Comparison of ENCODE assay signal across 23 cellular contexts in genomic region chr17:69356625-69357024, GRCh38.
"Had no signal": no experiment of that assay in that cellular context is flagged by ENCODE, and none has a peak within 500 bp of the region (broad histone marks: within the 10 kb centered on the region; RNA-seq: fewer than 3 reads in every experiment).

No MANE protein-coding gene starts in this region.

- H3K4me3 Mint-ChIP-seq: mesothelial cell of epicardium had no signal

- H3K27ac ChIP-seq: coronary artery, dorsolateral prefrontal cortex, esophagus muscularis mucosa, foreskin keratinocyte, heart right ventricle, left lung, lower lobe of right lung had no signal

- H3K27me3 ChIP-seq: dorsolateral prefrontal cortex, esophagus muscularis mucosa, foreskin keratinocyte had no signal

- H3K36me3 ChIP-seq: esophagus muscularis mucosa, heart right ventricle, left lung, lower lobe of right lung had no signal

- H3K9me3 ChIP-seq: esophagus muscularis mucosa, heart right ventricle, left lung, lower lobe of right lung, mucosa of descending colon had no signal

- FAIRE-seq: colon, endothelial cell of umbilical vein, frontal cortex, islet of Langerhans, keratinocyte had no signal

- H3K4me1 ChIP-seq: esophagus muscularis mucosa, foreskin keratinocyte, heart right ventricle, left lung, lower lobe of right lung had no signal

- H3K4me1 Mint-ChIP-seq: mesothelial cell of epicardium had no signal

- H3K9me3 Mint-ChIP-seq: mesothelial cell of epicardium had no signal

- ATAC-seq: foreskin keratinocyte, heart right ventricle, left cardiac atrium, left lung, left ventricle myocardium superior, lower lobe of right lung, mucosa of descending colon had no signal

- H3K36me3 Mint-ChIP-seq: mesothelial cell of epicardium had no signal

- DNase-seq: dermis blood vessel endothelial cell; dorsolateral prefrontal cortex; effector CD4-positive, alpha-beta T cell; effector memory CD4-positive, alpha-beta T cell; foreskin keratinocyte; glutamatergic neuron; head of caudate nucleus; heart right ventricle; hippocampal formation; left cardiac atrium; left lung; left ventricle myocardium superior; lower lobe of right lung; mesenchymal stem cell; mucosa of descending colon had no signal

- H3K27ac Mint-ChIP-seq: mesothelial cell of epicardium had no signal

- H3K4me3 ChIP-seq: coronary artery, dorsolateral prefrontal cortex, esophagus muscularis mucosa, heart right ventricle, left lung, lower lobe of right lung, mucosa of descending colon had no signal
